ENCODE assay signal across 23 cellular contexts in the genomic region with DNA sequence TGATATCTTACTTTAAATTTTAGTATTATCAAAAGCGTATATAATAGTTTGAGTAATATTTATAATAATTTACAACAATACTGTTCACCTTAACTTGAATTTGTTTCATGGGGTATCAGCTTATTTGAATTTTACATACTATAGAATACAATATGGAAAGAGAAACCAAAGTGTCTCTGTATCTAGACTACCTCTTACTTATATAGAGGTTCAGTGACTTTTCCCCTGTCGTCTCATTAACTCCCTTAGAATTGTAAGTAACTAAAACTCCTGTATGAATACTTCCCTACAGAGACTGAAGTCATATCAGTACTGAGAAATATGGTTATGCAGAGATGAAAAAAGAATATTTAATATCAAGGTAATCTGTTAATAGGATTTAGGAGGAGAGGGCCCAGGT. TPM values are rescaled to one million over a fixed set of nuclear protein-coding genes. Genes with fewer than 3 reads are reported as not detected.
A peak's percentile ranks its signal among the peaks of the same experiment; 100 is the strongest.
DNase-seq lines count a peak whose midpoint lies in the region; ATAC-seq, FAIRE-seq and TF ChIP-seq lines count a peak whose summit lies in the region.
"Had no signal": no experiment of that assay in that cellular context is flagged by ENCODE, and none has a peak within 500 bp of the region (broad histone marks: within the 10 kb centered on the region; RNA-seq: fewer than 3 reads in every experiment).

No MANE protein-coding gene starts in this region.

- H3K27ac ChIP-seq in small intestine (ENCODE audit: low read depth in 1 of 2, low read length in 1 of 2), result no peak overlapping the region
- H3K27ac ChIP-seq in thyroid gland, result no peak overlapping the region

- H3K9me3 ChIP-seq in small intestine (ENCODE audit: control insufficient read depth, low read depth), result no peaks in the 10 kb centered on the region
- H3K9me3 ChIP-seq in thyroid gland, result no peaks in the 10 kb centered on the region

- peak; percentile 51 for ATAC-seq in GM19043 (IDR thresholded peaks at IDR 0.05; ENCODE audit: low read depth, unreplicated experiment)
- ATAC-seq in GM21723 (IDR thresholded peaks at IDR 0.05; ENCODE audit: unreplicated experiment), result peak; percentile 44
- ATAC-seq in HG03135 (IDR thresholded peaks at IDR 0.05; ENCODE audit: unreplicated experiment), result peak; percentile 37
- ATAC-seq: natural killer cell had no signal

- no peaks in the 10 kb centered on the region for H3K4me1 ChIP-seq in small intestine (ENCODE audit: control insufficient read depth in 2 of 2, insufficient read depth in 1 of 2, low read depth in 1 of 2, low read length in 1 of 2)
- no peaks in the 10 kb centered on the region for H3K4me1 ChIP-seq in thyroid gland

- 71 to 97% (median 92%) methylated on average over 2 of the region's 2 CpGs for WGBS in small intestine, 3 donors
- WGBS in thyroid gland, 2 donors, result 70 to 73% methylated on average over 2 of the region's 2 CpGs

- TF ChIP-seq CTCF in thyroid gland (IDR thresholded peaks at IDR 0.05), result no peak
- no peak for TF ChIP-seq CTCF in GM20000 (IDR thresholded peaks at IDR 0.05; ENCODE audit: extremely low read depth, missing control alignments)

- H3K27me3 ChIP-seq in small intestine (ENCODE audit: control insufficient read depth in 2 of 2, insufficient read depth in 2 of 2, low read length in 2 of 2) (no peaks in the 10 kb centered on the region), thyroid gland (no peaks in the 10 kb centered on the region)

- FAIRE-seq in small intestine (lab: Jason Lieb, UNC), result peak; percentile 5
- FAIRE-seq: colon, endometrium, keratinocyte had no signal

- H3K36me3 ChIP-seq in small intestine (ENCODE audit: control insufficient read depth in 2 of 2, insufficient read depth in 2 of 2, low read length in 2 of 2), result peaks cover 2 to 7% of the 10 kb centered on the region in 2 donors
- H3K36me3 ChIP-seq in thyroid gland, result peaks cover 6 to 7% of the 10 kb centered on the region in 2 donors

- DNase-seq in small intestine, result no peak
- no peak for DNase-seq in stimulated activated CD4-positive, alpha-beta T cell treated with anti-CD3 and anti-CD28 coated beads, Interleukin-2, amount 100 ng/mL, for 24 hours
- DNase-seq in thyroid gland, result no peak
- DNase-seq in GM20000 (ENCODE audit: low spot score), result no peak
- DNase-seq: activated CD4-positive, alpha-beta T cell treated with anti-CD3 and anti-CD28 coated beads for 4 hours; activated CD8-positive, alpha-beta memory T cell treated with anti-CD3 and anti-CD28 coated beads, Interleukin-2, amount 50 U/mL, for 4 hours; activated naive CD4-positive, alpha-beta T cell treated with anti-CD3 and anti-CD28 coated beads, Interleukin-2, amount 10 ng/mL, durations not matched to agents 7 days and 5 days; COR-L47; H7; Kasumi-1; mesenchymal stem cell; natural killer cell; NCI-H82; posterior cingulate gyrus; stimulated activated CD4-positive, alpha-beta T cell treated with anti-CD3 and anti-CD28 coated beads, Interleukin-4, amount 100 ng/mL, for 4 hours; stimulated activated CD8-positive, alpha-beta memory T cell treated with anti-CD3 and anti-CD28 coated beads, Interleukin-4, amount 100 ng/mL, for 48 hours; T1000 had no signal

- intact Hi-C loops in thyroid gland (cut with DNase I), result loop anchor here (10.0 kb wide), 1 partner anchor 1002 kb away; no protein-coding TSS in a partner anchor

- no peak for TF ChIP-seq POLR2A in thyroid gland (IDR thresholded peaks at IDR 0.05)

- H3K4me3 ChIP-seq in small intestine (ENCODE audit: low read depth in 1 of 2, low read length in 2 of 2) (no peak overlapping the region), thyroid gland (replicated peaks in 1 of 3) (no peak overlapping the region)

RNA-seq across cellular contexts. Expression of a gene that starts 26.8 kb away (rescaled TPM):
- 10 to 100 TPM in 1 of 3 donors, 1 to 10 TPM in 2; 9.5 to 10.5 (median 9.6) TPM for polyA plus RNA-seq in small intestine
- 10 to 100 TPM; 29.0 to 77.3 (median 38.4) TPM for total RNA-seq in thyroid gland
